Comparison of ENCODE assay signal across 24 cellular contexts in genomic region chr12:47927346-47927745, GRCh38. TPM values are rescaled to one million over a fixed set of nuclear protein-coding genes. Genes with fewer than 3 reads are reported as not detected.
"Had no signal": no experiment of that assay in that cellular context is flagged by ENCODE, and none has a peak within 500 bp of the region (broad histone marks: within the 10 kb centered on the region; RNA-seq: fewer than 3 reads in every experiment).

No MANE protein-coding gene starts in this region.

- H3K27me3 ChIP-seq: colonic mucosa, esophagus muscularis mucosa, hepatocyte had no signal

- H3K9me3 Mint-ChIP-seq: dendritic cell treated with granulocyte-macrophage colony-stimulating factor and Interleukin-4, amounts not matched to agents 40 ng/mL and 50 ng/mL, for 4 days; effector memory CD8-positive, alpha-beta T cell; mesothelial cell of epicardium; naive B cell had no signal

- H3K36me3 ChIP-seq: colonic mucosa, esophagus muscularis mucosa, gastroesophageal sphincter, heart left ventricle, left lung, lower lobe of right lung had no signal

- FAIRE-seq: endothelial cell of umbilical vein, frontal cortex, keratinocyte had no signal

- H3K27ac Mint-ChIP-seq: dendritic cell treated with granulocyte-macrophage colony-stimulating factor and Interleukin-4, amounts not matched to agents 40 ng/mL and 50 ng/mL, for 4 days; effector memory CD8-positive, alpha-beta T cell; immature natural killer cell; mesothelial cell of epicardium; naive B cell had no signal

- DNase-seq: colonic mucosa; cortex of kidney; effector CD8-positive, alpha-beta T cell; effector memory CD8-positive, alpha-beta T cell; foreskin keratinocyte; heart left ventricle; hypothalamus; immature natural killer cell; left cardiac atrium; left lung; left ventricle myocardium superior; lower lobe of right lung; mesenchymal stem cell; mucosa of descending colon; naive B cell had no signal

- ATAC-seq: effector memory CD8-positive, alpha-beta T cell; foreskin keratinocyte; gastroesophageal sphincter; heart left ventricle; left cardiac atrium; left lung; left ventricle myocardium superior; lower lobe of right lung; mucosa of descending colon had no signal

- H3K4me3 Mint-ChIP-seq: dendritic cell treated with granulocyte-macrophage colony-stimulating factor and Interleukin-4, amounts not matched to agents 40 ng/mL and 50 ng/mL, for 4 days; effector memory CD8-positive, alpha-beta T cell; immature natural killer cell; mesothelial cell of epicardium had no signal

- H3K36me3 Mint-ChIP-seq: immature natural killer cell, mesothelial cell of epicardium, naive B cell had no signal

- H3K4me1 Mint-ChIP-seq: immature natural killer cell, naive B cell had no signal

- H3K4me3 ChIP-seq: colonic mucosa, esophagus muscularis mucosa, gastroesophageal sphincter, heart left ventricle, hepatocyte, left lung, lower lobe of right lung, mucosa of descending colon had no signal

RNA-seq across cellular contexts. Expression of gene VDR, which starts 22.6 kb away (rescaled TPM):
- total RNA-seq: frontal cortex, lung microvascular endothelial cell had no signal
